Comparison of ENCODE assay signal across 9 cellular contexts in the genomic region with DNA sequence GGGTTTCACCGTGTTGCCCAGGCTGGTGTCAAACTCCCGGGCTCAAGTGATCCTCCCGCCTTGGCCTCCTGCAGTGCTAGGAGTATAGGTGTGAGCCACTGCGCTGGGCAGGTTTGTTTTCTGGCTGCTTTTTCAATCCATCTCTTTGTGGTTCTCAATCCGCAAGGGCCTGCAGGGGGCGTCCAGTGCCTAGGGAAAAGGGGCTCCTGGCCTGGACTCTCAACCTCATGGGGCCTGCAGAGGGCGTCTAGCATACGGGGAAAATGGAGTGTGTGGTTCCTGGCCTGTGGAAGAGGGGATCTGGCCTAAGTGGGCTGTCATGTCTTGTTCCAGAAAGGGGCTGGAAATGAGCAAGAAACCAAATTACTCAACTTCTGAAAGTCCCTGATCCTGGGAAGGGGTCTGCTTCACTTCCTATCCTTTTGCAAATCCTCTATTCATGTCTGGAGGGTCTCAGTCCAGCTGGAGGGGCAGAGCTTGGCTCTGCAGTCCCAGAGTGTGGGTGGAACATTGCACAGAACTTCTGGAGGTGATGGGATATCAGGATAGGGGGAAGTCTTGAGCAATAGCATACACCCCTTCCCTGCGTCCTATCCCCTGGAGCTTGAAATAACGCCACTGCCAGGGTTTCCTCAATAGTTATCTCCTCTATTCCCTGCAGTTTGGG. TPM values are rescaled to one million over a fixed set of nuclear protein-coding genes. Genes with fewer than 3 reads are reported as not detected.
DNase-seq lines count a peak whose midpoint lies in the region; ATAC-seq and TF ChIP-seq lines count a peak whose summit lies in the region.
"Had no signal": no experiment of that assay in that cellular context is flagged by ENCODE, and none has a peak within 500 bp of the region (broad histone marks: within the 10 kb centered on the region; RNA-seq: fewer than 3 reads in every experiment).

No MANE protein-coding gene starts in this region.

- H3K9me2 ChIP-seq in PC-9 (ENCODE audit: insufficient read depth) = no peaks in the 10 kb centered on the region

- H4K20me1 ChIP-seq in PC-9 (ENCODE audit: insufficient read depth) = no peaks in the 10 kb centered on the region

- H3F3A ChIP-seq in PC-9 (ENCODE audit: insufficient read depth, low read depth) = no peaks in the 10 kb centered on the region

- peak; percentile 57 for ATAC-seq in activated T-helper 17 cell treated with anti-CD3 and anti-CD28 coated beads, Interleukin-2, amount 50 U/mL, for 72 hours (replicated peaks)
- ATAC-seq in HG03095 (IDR thresholded peaks at IDR 0.05; ENCODE audit: unreplicated experiment) (no peak), HG03432 (IDR thresholded peaks at IDR 0.05; ENCODE audit: unreplicated experiment) (no peak)

- no peaks in the 10 kb centered on the region for H3K36me3 ChIP-seq in PC-9 (ENCODE audit: low read depth)

- H3K79me2 ChIP-seq in PC-9 (ENCODE audit: low read depth) = no peaks in the 10 kb centered on the region

- CTCF ChIA-PET in PC-9 (lab: Charles Lee) = no interaction called here

- no peak overlapping the region for H2AFZ ChIP-seq in PC-9

- H3K27me3 ChIP-seq in PC-9 (ENCODE audit: insufficient read depth, low read depth) = no peaks in the 10 kb centered on the region

- no peaks in the 10 kb centered on the region for H3K27me3 Mint-ChIP-seq in activated T-helper 17 cell treated with anti-CD3 and anti-CD28 coated beads, Interleukin-2, amount 50 U/mL, for 72 hours

- no peaks in the 10 kb centered on the region for H3K36me3 Mint-ChIP-seq in activated T-helper 17 cell treated with anti-CD3 and anti-CD28 coated beads, Interleukin-2, amount 50 U/mL, for 72 hours (ENCODE audit: low read depth)

- peak; percentile 64 for TF ChIP-seq CTCF in PC-9 (conservative IDR thresholded peaks at IDR 0.05)

- H3K27ac ChIP-seq in PC-9 = no peak overlapping the region

- DNase-seq in DMS53 (lab: John Stamatoyannopoulos, UW) (peak; percentile 84), HUDEP-2 (lab: John Stamatoyannopoulos, UW; ENCODE audit: unreplicated experiment in 76 of 76) (peak in 69 of 76 experiments; percentile 14 to 81 (median 63)), PC-9 (peak in 1 of 2 experiments; percentile 16), globus pallidus (ENCODE audit: low spot score) (peak; percentile 29), retina (peak; percentile 58)

- H3K27ac Mint-ChIP-seq in activated T-helper 17 cell treated with anti-CD3 and anti-CD28 coated beads, Interleukin-2, amount 50 U/mL, for 72 hours = no peak overlapping the region

- no peak overlapping the region for H3K4me3 ChIP-seq in PC-9

- POLR2A ChIA-PET in PC-9 (lab: Charles Lee; ENCODE audit: unreplicated experiment) = no interaction called here

- intact Hi-C loops in PC-9 (cut with micrococcal nuclease; ENCODE audit: unreplicated experiment) = no loop called here

- H3K4me1 Mint-ChIP-seq in activated T-helper 17 cell treated with anti-CD3 and anti-CD28 coated beads, Interleukin-2, amount 50 U/mL, for 72 hours = peaks cover 5% of the 10 kb centered on the region

- H3K4me2 ChIP-seq in PC-9 = no peak overlapping the region

- H3K9me3 ChIP-seq in PC-9 (ENCODE audit: insufficient read depth, low read depth) = no peaks in the 10 kb centered on the region

- BruUV-seq in PC-9 (replicated peaks; lab: Mats Ljungman, UMichigan) = no TSS peak

- no peaks in the 10 kb centered on the region for H3K4me1 ChIP-seq in PC-9 (replicated peaks; ENCODE audit: insufficient read depth)

- H3K4me3 Mint-ChIP-seq in activated T-helper 17 cell treated with anti-CD3 and anti-CD28 coated beads, Interleukin-2, amount 50 U/mL, for 72 hours = no peak overlapping the region

- H3K9me3 Mint-ChIP-seq in activated T-helper 17 cell treated with anti-CD3 and anti-CD28 coated beads, Interleukin-2, amount 50 U/mL, for 72 hours = no peaks in the 10 kb centered on the region

RNA-seq across cellular contexts. Expression of a gene that starts 12.7 kb away (rescaled TPM):
- 0.44 and 0.98 TPM in 2 replicates for total RNA-seq in PC-9 (2021)
- total RNA-seq in activated T-helper 17 cell treated with anti-CD3 and anti-CD28 coated beads, Interleukin-2, amount 50 U/mL, for 72 hours = 1 to 10 TPM in 1 of 2 donors, under 1 TPM in 1; 0.78 to 1.6 TPM
- total RNA-seq: urinary bladder had no signal

RNA-seq across cellular contexts. Expression of a gene that starts 15.9 kb away (rescaled TPM):
- total RNA-seq in PC-9 (2021) = not detected in 2 replicates
- not detected for total RNA-seq in activated T-helper 17 cell treated with anti-CD3 and anti-CD28 coated beads, Interleukin-2, amount 50 U/mL, for 72 hours

RNA-seq across cellular contexts. Expression of a gene that starts 23.2 kb away (rescaled TPM):
- 8.5 and 8.7 TPM in 2 replicates for total RNA-seq in PC-9 (2021)
- total RNA-seq in activated T-helper 17 cell treated with anti-CD3 and anti-CD28 coated beads, Interleukin-2, amount 50 U/mL, for 72 hours = 10 to 100 TPM; 30.4 to 48.9 TPM

RNA-seq across cellular contexts. Expression of a gene that starts 28.7 kb away (rescaled TPM):
- 13.5 and 18.2 TPM in 2 replicates for total RNA-seq in PC-9 (2021)
- total RNA-seq in activated T-helper 17 cell treated with anti-CD3 and anti-CD28 coated beads, Interleukin-2, amount 50 U/mL, for 72 hours = 10 to 100 TPM; 48.3 to 66.7 TPM

RNA-seq across cellular contexts. Expression of a gene that starts 34.8 kb away (rescaled TPM):
- total RNA-seq in PC-9 (2021) = not detected in 2 replicates
- not detected for total RNA-seq in activated T-helper 17 cell treated with anti-CD3 and anti-CD28 coated beads, Interleukin-2, amount 50 U/mL, for 72 hours
